In genomic region chr15:25624504-25625172, GRCh38 we compare ENCODE assay signal across 13 cellular contexts.
"Had no signal": no experiment of that assay in that cellular context is flagged by ENCODE, and none has a peak within 500 bp of the region (broad histone marks: within the 10 kb centered on the region; RNA-seq: fewer than 3 reads in every experiment).

No MANE protein-coding gene starts in this region.

- H3K4me3 ChIP-seq: adrenal gland, body of pancreas, mucosa of descending colon, thyroid gland, uterus had no signal

- H3K27ac ChIP-seq: adrenal gland, body of pancreas, thyroid gland, uterus had no signal

- H3K4me1 ChIP-seq: adrenal gland, body of pancreas, thyroid gland, uterus had no signal

- H3K9me3 ChIP-seq: adrenal gland, body of pancreas, thyroid gland, uterus had no signal

- ATAC-seq: body of pancreas, mucosa of descending colon had no signal

- DNase-seq: activated CD4-positive, alpha-beta T cell treated with anti-CD3 and anti-CD28 coated beads, Interleukin-2, amount 50 U/mL, for 4 hours; activated naive CD4-positive, alpha-beta T cell treated with anti-CD3 and anti-CD28 coated beads, Interleukin-2, amount 50 U/mL, for 16 hours; activated T-cell treated with anti-CD3 and anti-CD28 coated beads, Interleukin-2, amount 50 U/mL, for 1 hour; body of pancreas; effector memory CD4-positive, alpha-beta T cell; hippocampal formation; mammary epithelial cell; mucosa of descending colon; nephron progenitor cell; stimulated activated CD4-positive, alpha-beta T cell treated with anti-CD3 and anti-CD28 coated beads, Interleukin-4, amount 100 ng/mL, for 4 hours; thyroid gland; uterus had no signal

- H3K27me3 ChIP-seq: adrenal gland, body of pancreas, thyroid gland, uterus had no signal

- H3K36me3 ChIP-seq: adrenal gland, thyroid gland, uterus had no signal
